Comparison of ENCODE assay signal across 13 cellular contexts in the genomic region with DNA sequence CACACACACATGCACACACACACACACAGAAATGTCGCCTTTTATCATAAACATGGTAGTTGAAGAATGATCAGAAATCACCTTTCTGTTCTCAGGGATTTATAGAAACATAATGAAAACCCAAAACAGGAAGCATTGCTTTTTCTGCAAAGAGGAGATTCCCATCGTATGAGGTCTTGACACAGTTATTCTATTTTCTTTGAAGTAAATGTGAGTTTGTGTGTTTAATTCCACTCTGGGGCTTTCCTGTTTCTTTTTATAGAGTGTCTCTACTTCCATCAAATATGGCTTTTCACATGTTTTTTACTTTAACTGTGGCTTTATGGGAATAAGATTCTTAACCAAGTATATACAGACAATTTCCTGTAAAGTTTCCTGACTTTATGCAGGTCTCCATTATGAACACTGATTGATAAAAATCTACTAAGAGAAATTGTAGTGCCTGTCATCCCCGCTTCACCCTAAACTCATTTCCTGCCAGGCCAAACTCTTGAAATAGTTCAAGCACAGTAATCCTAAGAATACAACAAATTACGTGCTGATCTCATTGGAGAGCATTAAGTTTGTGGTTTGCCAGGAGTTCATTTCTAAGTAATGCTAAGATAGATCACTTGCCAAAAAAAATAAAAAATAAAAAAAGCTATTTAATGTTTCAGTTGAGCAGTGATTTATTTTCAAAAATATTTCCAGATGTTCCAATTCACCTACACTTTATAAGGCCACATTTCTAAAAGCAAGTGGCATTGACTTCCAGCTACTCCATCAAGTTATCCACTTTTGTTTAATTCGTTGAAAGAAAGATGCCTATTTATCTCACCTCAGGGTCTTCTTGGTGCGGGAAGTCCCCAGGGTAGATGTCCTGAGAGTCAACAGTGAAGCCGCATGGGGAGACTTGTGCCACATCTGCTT. TPM values are rescaled to one million over a fixed set of nuclear protein-coding genes. Genes with fewer than 3 reads are reported as not detected.
A peak's percentile ranks its signal among the peaks of the same experiment; 100 is the strongest.
DNase-seq lines count a peak whose midpoint lies in the region; ATAC-seq and TF ChIP-seq lines count a peak whose summit lies in the region.
"Had no signal": no experiment of that assay in that cellular context is flagged by ENCODE, and none has a peak within 500 bp of the region (broad histone marks: within the 10 kb centered on the region; RNA-seq: fewer than 3 reads in every experiment).

No MANE protein-coding gene starts in this region.

- H3K4me3 Mint-ChIP-seq in nephron = no peak overlapping the region
- H3K4me3 Mint-ChIP-seq: activated naive CD8-positive, alpha-beta T cell treated with anti-CD3 and anti-CD28 coated beads, Interleukin-2, amount 50 U/mL, for 24 hours; CD14-positive monocyte had no signal

- H3K27ac Mint-ChIP-seq in nephron = peak overlapping the region; percentile 84 to 94 (median 92)
- H3K27ac Mint-ChIP-seq: activated naive CD8-positive, alpha-beta T cell treated with anti-CD3 and anti-CD28 coated beads, Interleukin-2, amount 50 U/mL, for 24 hours; naive thymus-derived CD4-positive, alpha-beta T cell had no signal

- BruUV-seq in PC-9 (replicated peaks; lab: Mats Ljungman, UMichigan) = no TSS peak

- H3K27me3 ChIP-seq in PC-9 (ENCODE audit: insufficient read depth, low read depth) (no peaks in the 10 kb centered on the region), esophagus muscularis mucosa (no peaks in the 10 kb centered on the region)

- POLR2A ChIA-PET in PC-9 (lab: Charles Lee; ENCODE audit: unreplicated experiment) = interaction anchor here (0.6 kb wide), 1 partner anchor 753 kb away, joined by 3 read pairs; no protein-coding TSS in a partner anchor

- H3K9me3 Mint-ChIP-seq in nephron = peaks cover 10% of the 10 kb centered on the region
- H3K9me3 Mint-ChIP-seq: activated naive CD8-positive, alpha-beta T cell treated with anti-CD3 and anti-CD28 coated beads, Interleukin-2, amount 50 U/mL, for 24 hours had no signal

- H3F3A ChIP-seq in PC-9 (ENCODE audit: insufficient read depth, low read depth) = no peaks in the 10 kb centered on the region

- peaks cover 27% of the 10 kb centered on the region for H3K4me1 Mint-ChIP-seq in nephron
- H3K4me1 Mint-ChIP-seq: activated naive CD8-positive, alpha-beta T cell treated with anti-CD3 and anti-CD28 coated beads, Interleukin-2, amount 50 U/mL, for 24 hours had no signal

- no peak for TF ChIP-seq EP300 in esophagus muscularis mucosa (IDR thresholded peaks at IDR 0.05)

- no peaks in the 10 kb centered on the region for H3K36me3 ChIP-seq in PC-9 (ENCODE audit: low read depth)
- no peaks in the 10 kb centered on the region for H3K36me3 ChIP-seq in esophagus muscularis mucosa

- DNase-seq in AG09319 (ENCODE audit: extremely low read depth, low read depth) = peak; percentile 74
- no peak for DNase-seq in PC-9
- no peak for DNase-seq in esophagus muscularis mucosa (ENCODE audit: extremely low spot score)
- no peak for DNase-seq in RPMI8226
- no peak for DNase-seq in activated CD4-positive, CD25-positive, alpha-beta regulatory T cell treated with anti-CD3 and anti-CD28 coated beads, Interleukin-2, amount 50 U/mL, for 72 hours
- DNase-seq: activated CD4-positive, alpha-beta T cell treated with anti-CD3 and anti-CD28 coated beads, Interleukin-2, amount 50 U/mL, for 48 hours; activated naive CD8-positive, alpha-beta T cell treated with anti-CD3 and anti-CD28 coated beads, Interleukin-2, amount 50 U/mL, for 24 hours; naive thymus-derived CD4-positive, alpha-beta T cell had no signal

- H3K9me3 ChIP-seq in PC-9 (ENCODE audit: insufficient read depth, low read depth) (peaks cover 10% of the 10 kb centered on the region), esophagus muscularis mucosa (no peaks in the 10 kb centered on the region)

- no peaks in the 10 kb centered on the region for H3K79me2 ChIP-seq in PC-9 (ENCODE audit: low read depth)

- H3K4me1 ChIP-seq in PC-9 (replicated peaks; ENCODE audit: insufficient read depth) = no peaks in the 10 kb centered on the region
- H3K4me1 ChIP-seq in esophagus muscularis mucosa = peaks cover 13 to 45% (median 41%) of the 10 kb centered on the region in 4 donors

- intact Hi-C loops in PC-9 (cut with micrococcal nuclease; ENCODE audit: unreplicated experiment) = no loop called here
- intact Hi-C loops in esophagus muscularis mucosa (cut with DNase I) = no loop called here

- CTCF ChIA-PET in PC-9 (lab: Charles Lee) = no interaction called here

- no peak for ATAC-seq in GM19023 (IDR thresholded peaks at IDR 0.05; ENCODE audit: unreplicated experiment)
- no peak for ATAC-seq in HG03097 (IDR thresholded peaks at IDR 0.05; ENCODE audit: low FRiP score, unreplicated experiment)
- ATAC-seq: activated naive CD8-positive, alpha-beta T cell treated with anti-CD3 and anti-CD28 coated beads, Interleukin-2, amount 50 U/mL, for 24 hours; naive thymus-derived CD4-positive, alpha-beta T cell had no signal

- no peak for TF ChIP-seq POLR2A in esophagus muscularis mucosa (IDR thresholded peaks at IDR 0.05; ENCODE audit: low read depth)

- TF ChIP-seq CTCF in AG09319 (IDR thresholded peaks at IDR 0.05; ENCODE audit: low read depth, low read length) = no peak
- no peak for TF ChIP-seq CTCF in PC-9 (conservative IDR thresholded peaks at IDR 0.05)
- no peak for TF ChIP-seq CTCF in esophagus muscularis mucosa (IDR thresholded peaks at IDR 0.05)
- TF ChIP-seq CTCF in nephron (IDR thresholded peaks at IDR 0.05; ENCODE audit: unreplicated experiment in 3 of 3) = no peak

- 24% methylated on average over 6 of the region's 7 CpGs for WGBS in esophagus muscularis mucosa

- 0 out of 2 replicates have a peak overlapping the region, but pooled peaks have one; percentile 1 for H2AFZ ChIP-seq in PC-9

- no peak overlapping the region for H3K4me3 ChIP-seq in PC-9
- H3K4me3 ChIP-seq in esophagus muscularis mucosa = no peak overlapping the region
- H3K4me3 ChIP-seq: SK-N-MC had no signal

- no peak overlapping the region for H3K4me2 ChIP-seq in PC-9

- no peaks in the 10 kb centered on the region for H3K36me3 Mint-ChIP-seq in nephron (ENCODE audit: low read depth)
- H3K36me3 Mint-ChIP-seq: CD14-positive monocyte; naive thymus-derived CD4-positive, alpha-beta T cell had no signal

- H3K27ac ChIP-seq in PC-9 = no peak overlapping the region
- H3K27ac ChIP-seq in esophagus muscularis mucosa (replicated peaks in 1 of 4) = peak overlapping the region; percentile 59 to 78 (median 72)
- H3K27ac ChIP-seq: SK-N-MC had no signal

- H4K20me1 ChIP-seq in PC-9 (ENCODE audit: insufficient read depth) = no peaks in the 10 kb centered on the region

- peaks cover 3% of the 10 kb centered on the region for H3K27me3 Mint-ChIP-seq in nephron (ENCODE audit: low read depth)
- H3K27me3 Mint-ChIP-seq: activated naive CD8-positive, alpha-beta T cell treated with anti-CD3 and anti-CD28 coated beads, Interleukin-2, amount 50 U/mL, for 24 hours had no signal

- H3K9me2 ChIP-seq in PC-9 (ENCODE audit: insufficient read depth) = no peaks in the 10 kb centered on the region

RNA-seq across cellular contexts. Expression of a gene that starts 52.3 kb away (rescaled TPM):
- total RNA-seq in PC-9 (2021) (203 and 261 TPM in 2 replicates), esophagus muscularis mucosa (100 to 1,000 TPM in 2 of 4 donors, 10 to 100 TPM in 2; 85.6 to 242 (median 148) TPM)
